Comparison of ENCODE assay signal across 28 cellular contexts in the genomic region with DNA sequence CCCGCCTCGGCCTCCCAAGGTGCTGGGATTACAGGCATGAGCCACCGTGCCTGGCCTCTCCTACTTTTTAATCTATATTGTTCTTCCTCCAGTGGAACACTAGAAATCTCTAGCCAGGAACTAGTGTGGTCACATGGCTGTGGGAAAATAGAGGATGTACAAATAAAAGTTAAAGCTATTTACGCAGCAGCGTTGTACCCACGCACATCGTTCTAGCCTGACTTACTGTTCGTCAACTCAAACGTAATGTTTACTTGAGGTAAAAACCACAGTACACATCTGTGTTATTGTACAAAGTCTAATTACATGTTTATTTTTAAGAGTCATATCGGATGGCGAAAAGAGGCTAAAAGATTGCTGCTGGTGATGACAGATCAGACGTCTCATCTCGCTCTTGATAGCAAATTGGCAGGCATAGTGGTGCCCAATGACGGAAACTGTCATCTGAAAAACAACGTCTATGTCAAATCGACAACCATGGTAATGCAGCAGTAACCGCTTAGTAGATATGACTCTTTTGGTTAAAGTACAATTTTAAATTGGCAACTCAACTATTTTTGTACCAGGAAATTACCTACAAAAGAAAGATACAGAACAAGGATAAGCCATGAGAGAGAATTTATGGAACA. TPM values are rescaled to one million over a fixed set of nuclear protein-coding genes. Genes with fewer than 3 reads are reported as not detected.
"Had no signal": no experiment of that assay in that cellular context is flagged by ENCODE, and none has a peak within 500 bp of the region (broad histone marks: within the 10 kb centered on the region; RNA-seq: fewer than 3 reads in every experiment).

No MANE protein-coding gene starts in this region.

- ATAC-seq: effector memory CD8-positive, alpha-beta T cell; esophagus mucosa; foreskin keratinocyte; gastrocnemius medialis; heart right ventricle; left cardiac atrium; left lung; left ventricle myocardium superior; lower lobe of right lung; mucosa of descending colon; naive thymus-derived CD8-positive, alpha-beta T cell had no signal

- H3K27me3 ChIP-seq: colonic mucosa, esophagus squamous epithelium, foreskin keratinocyte, gastrocnemius medialis, heart right ventricle, left lung had no signal

- H3K27ac Mint-ChIP-seq: dendritic cell treated with granulocyte-macrophage colony-stimulating factor and Interleukin-4, amounts not matched to agents 40 ng/mL and 50 ng/mL, for 4 days; effector memory CD8-positive, alpha-beta T cell; endodermal cell; mesothelial cell of epicardium; naive B cell; naive thymus-derived CD8-positive, alpha-beta T cell had no signal

- H3K27ac ChIP-seq: colonic mucosa, epithelial cell of prostate, esophagus squamous epithelium, foreskin keratinocyte, gastrocnemius medialis, heart right ventricle, left lung, lower lobe of right lung had no signal

- H3K27me3 Mint-ChIP-seq: dendritic cell treated with granulocyte-macrophage colony-stimulating factor and Interleukin-4, amounts not matched to agents 40 ng/mL and 50 ng/mL, for 4 days; effector memory CD8-positive, alpha-beta T cell; naive thymus-derived CD8-positive, alpha-beta T cell had no signal

- H3K9me3 ChIP-seq: colonic mucosa, esophagus squamous epithelium, gastrocnemius medialis, heart right ventricle, left lung, lower lobe of right lung, mucosa of descending colon had no signal

- H3K9me3 Mint-ChIP-seq: dendritic cell treated with granulocyte-macrophage colony-stimulating factor and Interleukin-4, amounts not matched to agents 40 ng/mL and 50 ng/mL, for 4 days; effector memory CD8-positive, alpha-beta T cell; endodermal cell; naive B cell; naive thymus-derived CD8-positive, alpha-beta T cell had no signal

- H3K36me3 ChIP-seq: colonic mucosa, gastrocnemius medialis, left lung, lower lobe of right lung had no signal

- H3K4me3 Mint-ChIP-seq: dendritic cell treated with granulocyte-macrophage colony-stimulating factor and Interleukin-4, amounts not matched to agents 40 ng/mL and 50 ng/mL, for 4 days; effector memory CD8-positive, alpha-beta T cell; endodermal cell; mesothelial cell of epicardium; naive B cell; naive thymus-derived CD8-positive, alpha-beta T cell had no signal

- H3K4me1 Mint-ChIP-seq: endodermal cell; naive B cell; naive thymus-derived CD8-positive, alpha-beta T cell had no signal

- DNase-seq: colonic mucosa; cortex of kidney; effector CD8-positive, alpha-beta T cell; effector memory CD8-positive, alpha-beta T cell; endodermal cell; erythroblast; esophagus squamous epithelium; foreskin keratinocyte; gastrocnemius medialis; glutamatergic neuron; head of caudate nucleus; heart right ventricle; hippocampal formation; left cardiac atrium; left lung; left ventricle myocardium superior; lower lobe of right lung; mesenchymal stem cell; mucosa of descending colon; naive B cell; naive thymus-derived CD8-positive, alpha-beta T cell had no signal

- H3K4me3 ChIP-seq: colonic mucosa, esophagus squamous epithelium, gastrocnemius medialis, heart right ventricle, left lung, lower lobe of right lung, mucosa of descending colon had no signal

- FAIRE-seq: endometrium, islet of Langerhans, keratinocyte had no signal

- H3K4me1 ChIP-seq: colonic mucosa, gastrocnemius medialis, heart right ventricle, left lung, lower lobe of right lung had no signal

- H3K36me3 Mint-ChIP-seq: naive B cell; naive thymus-derived CD8-positive, alpha-beta T cell had no signal

RNA-seq across cellular contexts. Expression of a gene that starts 50.8 kb away (rescaled TPM):
- total RNA-seq: naive thymus-derived CD8-positive, alpha-beta T cell had no signal
- polyA plus RNA-seq: naive thymus-derived CD8-positive, alpha-beta T cell had no signal
